In the genomic region with DNA sequence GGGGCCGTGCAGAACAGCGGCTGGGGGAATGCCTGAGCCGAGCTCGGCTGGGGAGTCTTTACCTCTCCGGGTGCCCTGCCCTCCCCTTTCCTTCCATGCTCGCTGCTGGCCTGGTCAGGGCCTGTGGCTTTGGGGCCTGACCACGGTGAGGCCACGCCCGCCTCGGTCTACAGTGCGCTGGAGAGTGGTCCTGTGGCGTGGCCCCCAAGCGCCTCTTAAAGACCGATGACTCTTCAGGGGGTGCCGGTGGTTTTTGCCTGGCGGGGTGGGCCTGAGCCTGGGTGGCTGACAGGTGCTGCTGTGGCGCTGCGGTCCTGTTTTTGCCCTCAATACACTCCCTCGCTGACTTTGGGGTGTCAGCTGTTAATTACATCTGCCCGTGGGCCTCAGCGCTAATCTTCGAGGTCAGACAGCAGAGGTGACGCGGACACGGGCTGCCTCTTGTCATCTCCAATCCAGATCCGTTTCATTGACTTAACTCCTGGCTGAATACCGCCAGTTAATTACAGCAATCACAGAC, we compare ENCODE assay signal across 19 cellular contexts. TPM values are rescaled to one million over a fixed set of nuclear protein-coding genes. Genes with fewer than 3 reads are reported as not detected.
"Had no signal": no experiment of that assay in that cellular context is flagged by ENCODE, and none has a peak within 500 bp of the region (broad histone marks: within the 10 kb centered on the region; RNA-seq: fewer than 3 reads in every experiment).

No MANE protein-coding gene starts in this region.

- H3K9me3 ChIP-seq: ascending aorta, gastroesophageal sphincter, left lung, sigmoid colon, stomach, testis, upper lobe of right lung had no signal

- H3K27me3 Mint-ChIP-seq: activated CD8-positive, alpha-beta memory T cell treated with anti-CD3 and anti-CD28 coated beads, Interleukin-2, amount 10 ng/mL, durations not matched to agents 7 days and 5 days; activated naive CD8-positive, alpha-beta T cell treated with anti-CD3 and anti-CD28 coated beads, Interleukin-2, amount 50 U/mL, for 24 hours had no signal

- DNase-seq: activated CD4-positive, alpha-beta T cell treated with anti-CD3 and anti-CD28 coated beads, Interleukin-2, amount 50 U/mL, for 48 hours; activated CD8-positive, alpha-beta memory T cell treated with anti-CD3 and anti-CD28 coated beads, Interleukin-2, amount 10 ng/mL, durations not matched to agents 7 days and 5 days; activated naive CD4-positive, alpha-beta T cell treated with anti-CD3 and anti-CD28 coated beads for 36 hours; activated naive CD8-positive, alpha-beta T cell treated with anti-CD3 and anti-CD28 coated beads, Interleukin-2, amount 50 U/mL, for 24 hours; activated T-cell treated with anti-CD3 and anti-CD28 coated beads, Interleukin-2, amount 50 U/mL, for 1 hour; dermis blood vessel endothelial cell; islet precursor cell; left lung; mammary epithelial cell; sigmoid colon; stimulated activated CD4-positive, alpha-beta T cell treated with anti-CD3 and anti-CD28 coated beads, Interleukin-1b, Interleukin-23, amount 100 ng/mL, for 48 hours; stomach; T1000; testis; upper lobe of right lung had no signal

- H3K4me3 ChIP-seq: ascending aorta, gastroesophageal sphincter, left lung, sigmoid colon, stomach, testis, upper lobe of right lung had no signal

- H3K36me3 ChIP-seq: sigmoid colon, upper lobe of right lung had no signal

- H3K9me3 Mint-ChIP-seq: activated naive CD4-positive, alpha-beta T cell treated with anti-CD3 and anti-CD28 coated beads for 36 hours; activated naive CD8-positive, alpha-beta T cell treated with anti-CD3 and anti-CD28 coated beads, Interleukin-2, amount 50 U/mL, for 24 hours; activated T-helper 2 cell treated with anti-CD3 and anti-CD28 coated beads, Interferon-gamma antibody, Interleukin-2, Interleukin-4, amounts not matched to agents 10 μg/mL and 5 μg/mL and 100 μg/mL, durations not matched to agents 14 hours and 24 hours and 36 hours; nephron had no signal

- H3K27me3 ChIP-seq: ascending aorta, gastroesophageal sphincter, left lung, sigmoid colon, stomach, testis, upper lobe of right lung had no signal

- H3K4me3 Mint-ChIP-seq: activated CD8-positive, alpha-beta memory T cell treated with anti-CD3 and anti-CD28 coated beads, Interleukin-2, amount 10 ng/mL, durations not matched to agents 7 days and 5 days; activated naive CD4-positive, alpha-beta T cell treated with anti-CD3 and anti-CD28 coated beads for 36 hours; activated naive CD8-positive, alpha-beta T cell treated with anti-CD3 and anti-CD28 coated beads, Interleukin-2, amount 50 U/mL, for 24 hours; nephron had no signal

- H3K27ac ChIP-seq: ascending aorta, left lung, testis, upper lobe of right lung had no signal

- ATAC-seq: activated CD8-positive, alpha-beta memory T cell treated with anti-CD3 and anti-CD28 coated beads, Interleukin-2, amount 10 ng/mL, durations not matched to agents 7 days and 5 days; activated naive CD8-positive, alpha-beta T cell treated with anti-CD3 and anti-CD28 coated beads, Interleukin-2, amount 50 U/mL, for 24 hours; gastroesophageal sphincter; left lung; upper lobe of right lung had no signal

- H3K27ac Mint-ChIP-seq: activated CD8-positive, alpha-beta memory T cell treated with anti-CD3 and anti-CD28 coated beads, Interleukin-2, amount 10 ng/mL, durations not matched to agents 7 days and 5 days; activated naive CD4-positive, alpha-beta T cell treated with anti-CD3 and anti-CD28 coated beads for 36 hours; activated naive CD8-positive, alpha-beta T cell treated with anti-CD3 and anti-CD28 coated beads, Interleukin-2, amount 50 U/mL, for 24 hours; activated T-helper 2 cell treated with anti-CD3 and anti-CD28 coated beads, Interferon-gamma antibody, Interleukin-2, Interleukin-4, amounts not matched to agents 10 μg/mL and 5 μg/mL and 100 μg/mL, durations not matched to agents 14 hours and 24 hours and 36 hours; nephron had no signal

RNA-seq across cellular contexts. Expression of a gene that starts 45.9 kb away (rescaled TPM):
- total RNA-seq: ascending aorta had no signal
